Comparison of ENCODE assay signal across 1 cellular context in genomic region chr2:238239872-238240760, GRCh38.
TF ChIP-seq lines count a peak whose summit lies in the region.

TSS of gene HES6 (minus strand) at chr2:238240038. CDS start at chr2:238239905, 133 bp downstream.

TF ChIP-seq in GM12878, 131 proteins besides CTCF, POLR2A, EP300 and RAD21 (continued from another document):
- TF ChIP-seq SPI1 (IDR thresholded peaks at IDR 0.05; ENCODE audit: borderline replicate concordance, insufficient read depth, low read depth, low read length) = no peak
- TF ChIP-seq RB1 (IDR thresholded peaks at IDR 0.05; ENCODE audit: borderline replicate concordance) = no peak
- TF ChIP-seq WRNIP1 (IDR thresholded peaks at IDR 0.05; ENCODE audit: borderline replicate concordance, low read depth, low read length) = no peak
- TF ChIP-seq ATF2 (IDR thresholded peaks at IDR 0.05; ENCODE audit: low read length) = no peak
- no peak for TF ChIP-seq CBFB (IDR thresholded peaks at IDR 0.05; ENCODE audit: low read depth)
- no peak for TF ChIP-seq EGR1 (IDR thresholded peaks at IDR 0.05; ENCODE audit: borderline replicate concordance in 1 of 2, low read depth in 2 of 2, low read length in 2 of 2)
- TF ChIP-seq IKZF2 (IDR thresholded peaks at IDR 0.05) = no peak
- no peak for TF ChIP-seq ATF3 (IDR thresholded peaks at IDR 0.05; ENCODE audit: borderline replicate concordance, extremely low read depth, low read depth, low read length)
- TF ChIP-seq ZNF207 (IDR thresholded peaks at IDR 0.05; ENCODE audit: borderline replicate concordance) = no peak
- TF ChIP-seq TBL1XR1 (IDR thresholded peaks at IDR 0.05; ENCODE audit: low read depth, low read length) = no peak
- TF ChIP-seq POLR2AphosphoS2 (IDR thresholded peaks at IDR 0.05; ENCODE audit: low read depth, low read length) = no peak
- TF ChIP-seq BCL3 (IDR thresholded peaks at IDR 0.05; ENCODE audit: borderline replicate concordance, insufficient read depth, low read depth, low read length, poor library complexity, severe bottlenecking) = no peak
- no peak for TF ChIP-seq ZNF384 (IDR thresholded peaks at IDR 0.05; ENCODE audit: borderline replicate concordance, low read depth, low read length)
- TF ChIP-seq CEBPZ (IDR thresholded peaks at IDR 0.05; ENCODE audit: low read depth, low read length) = no peak
- no peak for TF ChIP-seq NRF1 (conservative IDR thresholded peaks at IDR 0.05; ENCODE audit: low read depth, low read length)
- TF ChIP-seq JUND (IDR thresholded peaks at IDR 0.05; ENCODE audit: low read depth, low read length) = no peak
- peak; percentile 38; the same call in 1 of the 2 replicates for TF ChIP-seq NR2F1 (conservative IDR thresholded peaks at IDR 0.05)
- TF ChIP-seq STAT1 (conservative IDR thresholded peaks at IDR 0.05) = no peak
- no peak for TF ChIP-seq ASH2L (IDR thresholded peaks at IDR 0.05; ENCODE audit: borderline replicate concordance, low read depth)
- 0 out of 2 replicates have a peak, but pooled peaks have one; percentile 10 for TF ChIP-seq YY1 (IDR thresholded peaks at IDR 0.05; ENCODE audit: low read depth, low read length)
- TF ChIP-seq CHD2 (IDR thresholded peaks at IDR 0.05; ENCODE audit: borderline replicate concordance, low read depth, low read length) = no peak
- no peak for TF ChIP-seq ETV6 (conservative IDR thresholded peaks at IDR 0.05 in 1 of 2, IDR thresholded peaks at IDR 0.05 in 1 of 2; ENCODE audit: borderline replicate concordance in 1 of 2, low read depth in 1 of 2)
- peak; percentile 37; the same call in 1 of the 2 replicates for TF ChIP-seq POLR2AphosphoS5 (IDR thresholded peaks at IDR 0.05; ENCODE audit: low read length)
- no peak for TF ChIP-seq JUNB (IDR thresholded peaks at IDR 0.05)
- no peak for TF ChIP-seq MEF2B (IDR thresholded peaks at IDR 0.05; ENCODE audit: partially characterized antibody, poor library complexity, severe bottlenecking)
- no peak for TF ChIP-seq EED (IDR thresholded peaks at IDR 0.05; ENCODE audit: low read depth)
TF ChIP-seq in GM12878: peak in this region for 20.
